ENCODE assay signal across 2 cellular contexts in the genomic region with DNA sequence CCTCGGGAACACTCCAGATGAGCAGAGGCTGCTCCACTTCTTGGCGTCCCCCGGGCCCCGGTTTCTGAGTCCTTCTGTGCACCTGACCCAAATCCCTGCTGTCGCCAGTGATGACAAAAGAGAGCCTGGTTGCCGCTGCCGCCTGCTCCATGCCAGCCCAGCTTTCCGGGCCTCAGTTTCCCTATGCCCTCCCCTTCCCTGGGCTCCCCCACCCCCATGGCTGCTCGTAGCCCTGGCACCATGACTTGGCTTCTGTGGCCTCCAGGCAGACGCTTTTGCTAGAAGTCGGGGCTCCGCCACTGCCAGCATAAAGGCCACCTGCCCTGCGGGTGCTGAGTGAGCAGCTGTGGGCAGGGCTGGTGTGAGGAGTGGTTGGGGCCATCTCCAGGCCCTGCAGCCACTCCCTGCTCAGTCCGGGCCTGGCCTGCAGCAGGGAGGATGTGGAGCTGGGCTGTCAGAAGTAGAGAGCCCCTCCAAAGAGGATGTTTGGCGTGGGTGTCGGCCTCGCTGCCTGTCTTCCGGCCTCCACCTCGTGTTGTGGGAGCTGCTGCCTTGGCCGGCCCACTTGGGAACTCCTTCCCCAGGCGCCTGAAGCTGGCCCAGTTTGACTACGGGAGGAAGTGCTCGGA.
TF ChIP-seq lines count a peak whose summit lies in the region.

No MANE protein-coding gene starts in this region.

TF ChIP-seq in GM12891, 5 proteins besides CTCF, POLR2A, EP300 and RAD21:
- TF ChIP-seq TAF1 (IDR thresholded peaks at IDR 0.05; ENCODE audit: low read depth, low read length) (no peak), PAX5 (IDR thresholded peaks at IDR 0.05; ENCODE audit: insufficient read depth, low read length, severe bottlenecking) (no peak)

TF ChIP-seq in K562, 482 proteins besides CTCF, POLR2A, EP300 and RAD21:
- no peak for TF ChIP-seq JUN (IDR thresholded peaks at IDR 0.05; ENCODE audit: borderline replicate concordance, low read depth, low read length)
- no peak for TF ChIP-seq JUN (CRISPR knock-in tag; IDR thresholded peaks at IDR 0.05; ENCODE audit: borderline replicate concordance)
- no peak for TF ChIP-seq NEUROD1 (IDR thresholded peaks at IDR 0.05; ENCODE audit: borderline replicate concordance, low read depth, low read length, partially characterized antibody)
- TF ChIP-seq E2F4 (CRISPR knock-in tag; IDR thresholded peaks at IDR 0.05; ENCODE audit: low read depth), result no peak
- no peak for TF ChIP-seq COPS2 (conservative IDR thresholded peaks at IDR 0.05)
- no peak for TF ChIP-seq ZNF583 (CRISPR knock-in tag; IDR thresholded peaks at IDR 0.05)
- TF ChIP-seq NFATC3 (IDR thresholded peaks at IDR 0.05), result no peak
- no peak for TF ChIP-seq TCFL5 (CRISPR knock-in tag; conservative IDR thresholded peaks at IDR 0.05)
- TF ChIP-seq RBFOX2 (IDR thresholded peaks at IDR 0.05; ENCODE audit: low read depth, low read length), result peak; percentile 43
- TF ChIP-seq HINFP (tag; conservative IDR thresholded peaks at IDR 0.05; ENCODE audit: low read depth), result no peak
- no peak for TF ChIP-seq PHF21A (IDR thresholded peaks at IDR 0.05; ENCODE audit: borderline replicate concordance, low read depth)
- TF ChIP-seq POLR2G (IDR thresholded peaks at IDR 0.05; ENCODE audit: low read depth, low read length), result peak; percentile 66
- no peak for TF ChIP-seq NFYB (IDR thresholded peaks at IDR 0.05; ENCODE audit: extremely low read depth, insufficient read length)
- TF ChIP-seq ARID3B (CRISPR knock-in tag; IDR thresholded peaks at IDR 0.05; ENCODE audit: borderline replicate concordance), result no peak
- TF ChIP-seq, protein P1, sequence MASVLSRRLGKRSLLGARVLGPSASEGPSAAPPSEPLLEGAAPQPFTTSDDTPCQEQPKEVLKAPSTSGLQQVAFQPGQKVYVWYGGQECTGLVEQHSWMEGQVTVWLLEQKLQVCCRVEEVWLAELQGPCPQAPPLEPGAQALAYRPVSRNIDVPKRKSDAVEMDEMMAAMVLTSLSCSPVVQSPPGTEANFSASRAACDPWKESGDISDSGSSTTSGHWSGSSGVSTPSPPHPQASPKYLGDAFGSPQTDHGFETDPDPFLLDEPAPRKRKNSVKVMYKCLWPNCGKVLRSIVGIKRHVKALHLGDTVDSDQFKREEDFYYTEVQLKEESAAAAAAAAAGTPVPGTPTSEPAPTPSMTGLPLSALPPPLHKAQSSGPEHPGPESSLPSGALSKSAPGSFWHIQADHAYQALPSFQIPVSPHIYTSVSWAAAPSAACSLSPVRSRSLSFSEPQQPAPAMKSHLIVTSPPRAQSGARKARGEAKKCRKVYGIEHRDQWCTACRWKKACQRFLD (CRISPR knock-in tag; IDR thresholded peaks at IDR 0.05), result no peak
- no peak for TF ChIP-seq RNF2 (IDR thresholded peaks at IDR 0.05)
- TF ChIP-seq PYGO2 (tag; IDR thresholded peaks at IDR 0.05), result no peak
- TF ChIP-seq PKNOX1 (IDR thresholded peaks at IDR 0.05), result no peak
TF ChIP-seq in K562: peak in this region for 2.
